In genomic region chr4:22712541-22712940, GRCh38 we compare ENCODE assay signal across 3 cellular contexts.
TF ChIP-seq lines count a peak whose summit lies in the region.

No MANE protein-coding gene starts in this region.

TF ChIP-seq in GM23338, 12 proteins besides CTCF, POLR2A, EP300 and RAD21:
- TF ChIP-seq JUNB (IDR thresholded peaks at IDR 0.05; ENCODE audit: unreplicated experiment): no peak
TF ChIP-seq in GM23338: peak in this region for 0.

TF ChIP-seq in IMR-90, 13 proteins besides CTCF, POLR2A, EP300 and RAD21:
- TF ChIP-seq MXI1 (IDR thresholded peaks at IDR 0.05; ENCODE audit: borderline replicate concordance, low read depth, low read length): no peak
- no peak for TF ChIP-seq RFX5 (IDR thresholded peaks at IDR 0.05; ENCODE audit: low read depth, low read length)
- TF ChIP-seq ELK1 (IDR thresholded peaks at IDR 0.05; ENCODE audit: borderline replicate concordance, low read depth, low read length): no peak
- TF ChIP-seq CHD1 (IDR thresholded peaks at IDR 0.05; ENCODE audit: low read depth, low read length): no peak
- TF ChIP-seq RCOR1 (IDR thresholded peaks at IDR 0.05; ENCODE audit: insufficient replicate concordance, low read length): no peak

TF ChIP-seq in GM12878, 131 proteins besides CTCF, POLR2A, EP300 and RAD21:
- no peak for TF ChIP-seq MYC (IDR thresholded peaks at IDR 0.05; ENCODE audit: insufficient read depth, insufficient read length, insufficient replicate concordance, low read length, severe bottlenecking)
- no peak for TF ChIP-seq TAF1 (IDR thresholded peaks at IDR 0.05; ENCODE audit: borderline replicate concordance, low read depth, low read length)
- TF ChIP-seq NFIC (IDR thresholded peaks at IDR 0.05; ENCODE audit: low read depth, low read length): no peak
TF ChIP-seq in GM12878: peak in this region for 0.
